In genomic region chr9:96441798-96442445, GRCh38 we compare ENCODE assay signal across 10 cellular contexts. TPM values are rescaled to one million over a fixed set of nuclear protein-coding genes. Genes with fewer than 3 reads are reported as not detected.
DNase-seq lines count a peak whose midpoint lies in the region; ATAC-seq and TF ChIP-seq lines count a peak whose summit lies in the region.
"Had no signal": no experiment of that assay in that cellular context is flagged by ENCODE, and none has a peak within 500 bp of the region (broad histone marks: within the 10 kb centered on the region; RNA-seq: fewer than 3 reads in every experiment).

No MANE protein-coding gene starts in this region.

- no peaks in the 10 kb centered on the region for H4K20me1 ChIP-seq in Loucy (ENCODE audit: insufficient read depth, low read length, poor library complexity, severe bottlenecking)

- no peak overlapping the region for H3K4me3 ChIP-seq in Loucy (ENCODE audit: low read length, poor library complexity, severe bottlenecking)
- no peak overlapping the region for H3K4me3 ChIP-seq in lung
- H3K4me3 ChIP-seq in coronary artery = no peak overlapping the region
- H3K4me3 ChIP-seq: vagina had no signal

- intact Hi-C loops in activated T-helper 1 cell treated with anti-CD3 and anti-CD28 coated beads, Interleukin-12 subunit alpha, Interleukin-12 subunit beta, Interleukin-2, Interleukin-4 antibody, amounts not matched to agents 30 ng/mL and 10 ng/mL and 1 ng/mL, durations not matched to agents 14 hours and 24 hours and 36 hours (cut with micrococcal nuclease) = loop anchor here (1.0 to 5.0 kb wide), 3 partner anchors 209 to 410 kb away; partner anchors contain the start of gene ZNF782

- H3K9ac ChIP-seq in Loucy (ENCODE audit: low read depth, low read length, poor library complexity, severe bottlenecking) = no peak overlapping the region

- H3K27me3 Mint-ChIP-seq in activated T-helper 1 cell treated with anti-CD3 and anti-CD28 coated beads, Interleukin-12 subunit alpha, Interleukin-12 subunit beta, Interleukin-2, Interleukin-4 antibody, amounts not matched to agents 30 ng/mL and 10 ng/mL and 1 ng/mL, durations not matched to agents 14 hours and 24 hours and 36 hours (ENCODE audit: insufficient read depth) = peaks cover 8% of the 10 kb centered on the region
- H3K27me3 Mint-ChIP-seq: B cell had no signal

- H3K36me3 ChIP-seq in Loucy (ENCODE audit: insufficient read depth, low read length) (no peaks in the 10 kb centered on the region), lung (ENCODE audit: control insufficient read depth in 2 of 2, insufficient read depth in 2 of 2, low read length in 2 of 2) (no peaks in the 10 kb centered on the region)
- H3K36me3 ChIP-seq: vagina had no signal

- DNase-seq in NCI-H1105 treated with DMSO at 0.1 percent for 48 hours (lab: John Stamatoyannopoulos, UW) = peak; percentile 13
- DNase-seq in NCI-H1105 (lab: John Stamatoyannopoulos, UW) = no peak
- DNase-seq in activated T-helper 1 cell treated with anti-CD3 and anti-CD28 coated beads, Interleukin-12 subunit alpha, Interleukin-12 subunit beta, Interleukin-2, Interleukin-4 antibody, amounts not matched to agents 30 ng/mL and 10 ng/mL and 1 ng/mL, durations not matched to agents 14 hours and 24 hours and 36 hours (ENCODE audit: low spot score) = peak; percentile 16
- DNase-seq in lung (ENCODE audit: low spot score) = no peak
- DNase-seq in coronary artery (ENCODE audit: low spot score) = no peak

- TF ChIP-seq CTCF in Loucy (conservative IDR thresholded peaks at IDR 0.05; ENCODE audit: low read length) = peak; percentile 74
- no peak for TF ChIP-seq CTCF in lung (IDR thresholded peaks at IDR 0.05; ENCODE audit: control extremely low read depth, extremely low read depth)
- no peak for TF ChIP-seq CTCF in coronary artery (IDR thresholded peaks at IDR 0.05)

- peaks cover 1% of the 10 kb centered on the region for H3K36me3 Mint-ChIP-seq in activated T-helper 1 cell treated with anti-CD3 and anti-CD28 coated beads, Interleukin-12 subunit alpha, Interleukin-12 subunit beta, Interleukin-2, Interleukin-4 antibody, amounts not matched to agents 30 ng/mL and 10 ng/mL and 1 ng/mL, durations not matched to agents 14 hours and 24 hours and 36 hours (ENCODE audit: low read depth)

- H3K9me3 ChIP-seq in Loucy (ENCODE audit: insufficient read depth, low read depth, low read length) (no peaks in the 10 kb centered on the region), lung (ENCODE audit: control insufficient read depth in 2 of 2, insufficient read depth in 1 of 2, low read length in 1 of 2) (no peaks in the 10 kb centered on the region)
- H3K9me3 ChIP-seq: vagina had no signal

- 88 to 95% methylated on average over 5 of the region's 5 CpGs for WGBS in lung, 2 donors

- no peak overlapping the region for H3K27ac Mint-ChIP-seq in activated T-helper 1 cell treated with anti-CD3 and anti-CD28 coated beads, Interleukin-12 subunit alpha, Interleukin-12 subunit beta, Interleukin-2, Interleukin-4 antibody, amounts not matched to agents 30 ng/mL and 10 ng/mL and 1 ng/mL, durations not matched to agents 14 hours and 24 hours and 36 hours
- H3K27ac Mint-ChIP-seq: B cell had no signal

- H3K9me2 ChIP-seq in Loucy (replicated peaks; ENCODE audit: low read depth, low read length) = no peaks in the 10 kb centered on the region

- H3K4me1 Mint-ChIP-seq in activated T-helper 1 cell treated with anti-CD3 and anti-CD28 coated beads, Interleukin-12 subunit alpha, Interleukin-12 subunit beta, Interleukin-2, Interleukin-4 antibody, amounts not matched to agents 30 ng/mL and 10 ng/mL and 1 ng/mL, durations not matched to agents 14 hours and 24 hours and 36 hours (ENCODE audit: low read depth) = no peaks in the 10 kb centered on the region
- H3K4me1 Mint-ChIP-seq: B cell had no signal

- no peaks in the 10 kb centered on the region for H3K79me2 ChIP-seq in Loucy (ENCODE audit: insufficient read depth, low read length)

- H3K27ac ChIP-seq in lung (ENCODE audit: low read depth in 1 of 2, low read length in 1 of 2) (no peak overlapping the region), coronary artery (no peak overlapping the region)
- H3K27ac ChIP-seq: vagina had no signal

- H3F3A ChIP-seq in Loucy (ENCODE audit: low read depth) = no peaks in the 10 kb centered on the region; the same call in 1 of the 2 replicates

- H2AFZ ChIP-seq in Loucy (ENCODE audit: low read length) = peak overlapping the region; percentile 18; the same call in 1 of the 2 replicates

- H3K4me1 ChIP-seq in Loucy (ENCODE audit: insufficient read depth, low read length, poor library complexity, severe bottlenecking) (no peaks in the 10 kb centered on the region), lung (ENCODE audit: control insufficient read depth in 2 of 2, insufficient read depth in 2 of 2, low read length in 2 of 2) (no peaks in the 10 kb centered on the region)
- H3K4me1 ChIP-seq: vagina had no signal

- H3K9me3 Mint-ChIP-seq in activated T-helper 1 cell treated with anti-CD3 and anti-CD28 coated beads, Interleukin-12 subunit alpha, Interleukin-12 subunit beta, Interleukin-2, Interleukin-4 antibody, amounts not matched to agents 30 ng/mL and 10 ng/mL and 1 ng/mL, durations not matched to agents 14 hours and 24 hours and 36 hours = no peaks in the 10 kb centered on the region

- H3K4me3 Mint-ChIP-seq in activated T-helper 1 cell treated with anti-CD3 and anti-CD28 coated beads, Interleukin-12 subunit alpha, Interleukin-12 subunit beta, Interleukin-2, Interleukin-4 antibody, amounts not matched to agents 30 ng/mL and 10 ng/mL and 1 ng/mL, durations not matched to agents 14 hours and 24 hours and 36 hours = no peak overlapping the region
- H3K4me3 Mint-ChIP-seq: B cell had no signal

- H3K4me2 ChIP-seq in Loucy (ENCODE audit: low read depth, low read length, poor library complexity, severe bottlenecking) = no peak overlapping the region

- H3K27me3 ChIP-seq in Loucy (ENCODE audit: insufficient read depth, low read length, poor library complexity, severe bottlenecking) (no peaks in the 10 kb centered on the region), lung (ENCODE audit: control insufficient read depth, insufficient read depth) (no peaks in the 10 kb centered on the region)
- H3K27me3 ChIP-seq: vagina had no signal

- ATAC-seq in lung (ENCODE audit: insufficient read depth, low FRiP score) (peak; percentile 58), GM19455 (IDR thresholded peaks at IDR 0.05; ENCODE audit: unreplicated experiment) (no peak), GM18868 (IDR thresholded peaks at IDR 0.05; ENCODE audit: unreplicated experiment) (no peak)

RNA-seq across cellular contexts. Expression of gene HABP4, which starts 8.0 kb away (rescaled TPM):
- 10.8 and 11.1 TPM in 2 replicates for total RNA-seq in activated T-helper 1 cell treated with anti-CD3 and anti-CD28 coated beads, Interleukin-12 subunit alpha, Interleukin-12 subunit beta, Interleukin-2, Interleukin-4 antibody, amounts not matched to agents 30 ng/mL and 10 ng/mL and 1 ng/mL, durations not matched to agents 14 hours and 24 hours and 36 hours
- 10 to 100 TPM in 1 of 2 donors, 1 to 10 TPM in 1; 6.5 to 10.2 TPM for total RNA-seq in lung
- 1 to 10 TPM; 4.7 to 9.8 TPM for polyA plus RNA-seq in lung

RNA-seq across cellular contexts. Expression of gene ZNF367, which starts 23.8 kb away (rescaled TPM):
- total RNA-seq in activated T-helper 1 cell treated with anti-CD3 and anti-CD28 coated beads, Interleukin-12 subunit alpha, Interleukin-12 subunit beta, Interleukin-2, Interleukin-4 antibody, amounts not matched to agents 30 ng/mL and 10 ng/mL and 1 ng/mL, durations not matched to agents 14 hours and 24 hours and 36 hours = 21.8 and 22.0 TPM in 2 replicates
- 1 to 10 TPM; 3.1 to 3.3 TPM for total RNA-seq in lung
- 1 to 10 TPM; 1.0 to 1.1 TPM for polyA plus RNA-seq in lung

RNA-seq across cellular contexts. Expression of gene SLC35D2, which starts 58.4 kb away (rescaled TPM):
- 7.9 and 8.5 TPM in 2 replicates for total RNA-seq in activated T-helper 1 cell treated with anti-CD3 and anti-CD28 coated beads, Interleukin-12 subunit alpha, Interleukin-12 subunit beta, Interleukin-2, Interleukin-4 antibody, amounts not matched to agents 30 ng/mL and 10 ng/mL and 1 ng/mL, durations not matched to agents 14 hours and 24 hours and 36 hours
- 10 to 100 TPM; 22.7 to 27.2 TPM for total RNA-seq in lung
- 10 to 100 TPM; 14.9 to 20.2 TPM for polyA plus RNA-seq in lung

Comparison
In these comparisons a context has a peak if more than half of its experiments do, and no peak if none do; other contexts are left out.
1. DNase-seq: peak in NCI-H1105 treated with DMSO at 0.1 percent for 48 hours (single experiment) and activated T-helper 1 cell treated with anti-CD3 and anti-CD28 coated beads, Interleukin-12 subunit alpha, Interleukin-12 subunit beta, Interleukin-2, Interleukin-4 antibody, amounts not matched to agents 30 ng/mL and 10 ng/mL and 1 ng/mL, durations not matched to agents 14 hours and 24 hours and 36 hours (single experiment); none in NCI-H1105 (single experiment), lung (single experiment) and coronary artery (single experiment).